In genomic region chr15:97126556-97127233, GRCh38 we compare ENCODE assay signal across 23 cellular contexts.
DNase-seq lines count a peak whose midpoint lies in the region; ATAC-seq and TF ChIP-seq lines count a peak whose summit lies in the region.
"Had no signal": no experiment of that assay in that cellular context is flagged by ENCODE, and none has a peak within 500 bp of the region (broad histone marks: within the 10 kb centered on the region; RNA-seq: fewer than 3 reads in every experiment).

No MANE protein-coding gene starts in this region.

- ATAC-seq in HG03342 (IDR thresholded peaks at IDR 0.05; ENCODE audit: unreplicated experiment) (no peak), GM21447 (IDR thresholded peaks at IDR 0.05; ENCODE audit: unreplicated experiment) (no peak)
- ATAC-seq: activated CD8-positive, alpha-beta memory T cell treated with anti-CD3 and anti-CD28 coated beads, Interleukin-2, amount 10 ng/mL, durations not matched to agents 7 days and 5 days; activated T-helper 17 cell treated with anti-CD3 and anti-CD28 coated beads, Interleukin-2, amount 50 U/mL, for 72 hours; left ventricle myocardium superior had no signal

- H3K36me3 ChIP-seq in transverse colon = no peaks in the 10 kb centered on the region
- H3K36me3 ChIP-seq: stomach, upper lobe of left lung had no signal

- no peaks in the 10 kb centered on the region for H3K4me1 ChIP-seq in transverse colon
- H3K4me1 ChIP-seq: Caco-2, stomach, upper lobe of left lung had no signal

- 60 to 86% methylated on average over 1 to 4 of the region's 4 CpGs for WGBS in transverse colon (ENCODE audit: low coverage in 1 of 2), 2 donors

- TF ChIP-seq CTCF in fibroblast of villous mesenchyme (IDR thresholded peaks at IDR 0.05; ENCODE audit: insufficient read depth, low read depth, low read length) = no peak
- no peak for TF ChIP-seq CTCF in transverse colon (IDR thresholded peaks at IDR 0.05)

- H3K36me3 Mint-ChIP-seq in activated CD4-positive, alpha-beta memory T cell treated with anti-CD3 and anti-CD28 coated beads for 36 hours = no peaks in the 10 kb centered on the region
- H3K36me3 Mint-ChIP-seq: activated CD8-positive, alpha-beta memory T cell treated with anti-CD3 and anti-CD28 coated beads, Interleukin-2, amount 10 ng/mL, durations not matched to agents 7 days and 5 days; activated naive CD8-positive, alpha-beta T cell had no signal

- DNase-seq in HEK293T (ENCODE audit: extremely low spot score) (peak; percentile 16), RPMI7951 (ENCODE audit: low read depth) (peak; percentile 21), fibroblast of villous mesenchyme (ENCODE audit: low read depth) (peak; percentile 30), transverse colon (no peak)
- DNase-seq in activated CD4-positive, alpha-beta memory T cell treated with anti-CD3 and anti-CD28 coated beads for 36 hours = no peak
- DNase-seq: activated CD4-positive, alpha-beta T cell treated with anti-CD3 and anti-CD28 coated beads for 48 hours; activated CD8-positive, alpha-beta memory T cell treated with anti-CD3 and anti-CD28 coated beads, Interleukin-2, amount 10 ng/mL, durations not matched to agents 7 days and 5 days; head of caudate nucleus; left ventricle myocardium superior; NCI-H1092; NCI-H2081 treated with DMSO at 0.1 percent for 48 hours; NCI-H526; SIG-M5; stimulated activated CD4-positive, alpha-beta T cell treated with anti-CD3 and anti-CD28 coated beads, Interleukin-12 subunit alpha, Interleukin-12 subunit beta, amount 100 ng/mL, for 4 hours; stomach; T-helper 1 cell; upper lobe of left lung had no signal

- H3K4me3 Mint-ChIP-seq in activated CD4-positive, alpha-beta memory T cell treated with anti-CD3 and anti-CD28 coated beads for 36 hours = no peak overlapping the region
- H3K4me3 Mint-ChIP-seq: activated CD8-positive, alpha-beta memory T cell treated with anti-CD3 and anti-CD28 coated beads, Interleukin-2, amount 10 ng/mL, durations not matched to agents 7 days and 5 days; activated naive CD8-positive, alpha-beta T cell; activated T-helper 17 cell treated with anti-CD3 and anti-CD28 coated beads, Interleukin-2, amount 50 U/mL, for 72 hours; B cell had no signal

- TF ChIP-seq EP300 in transverse colon (IDR thresholded peaks at IDR 0.05; ENCODE audit: low read depth) = no peak

- POLR2A ChIA-PET in HEK293T (lab: Yijun Ruan, JAX) = no interaction called here
- POLR2A ChIA-PET in activated CD4-positive, alpha-beta memory T cell treated with anti-CD3 and anti-CD28 coated beads for 36 hours (lab: Charles Lee) = no interaction called here

- no peaks in the 10 kb centered on the region for H3K4me1 Mint-ChIP-seq in activated CD4-positive, alpha-beta memory T cell treated with anti-CD3 and anti-CD28 coated beads for 36 hours (ENCODE audit: low read depth)
- H3K4me1 Mint-ChIP-seq: activated CD8-positive, alpha-beta memory T cell treated with anti-CD3 and anti-CD28 coated beads, Interleukin-2, amount 10 ng/mL, durations not matched to agents 7 days and 5 days; activated T-helper 17 cell treated with anti-CD3 and anti-CD28 coated beads, Interleukin-2, amount 50 U/mL, for 72 hours; B cell had no signal

- CTCF ChIA-PET in HEK293T (lab: Yijun Ruan, JAX) = interaction anchor here (0.6 to 0.7 kb wide), 2 partner anchors 10 to 143 kb away, joined by 3 to 4 read pairs; no protein-coding TSS in a partner anchor
- CTCF ChIA-PET in activated CD4-positive, alpha-beta memory T cell treated with anti-CD3 and anti-CD28 coated beads for 36 hours (lab: Charles Lee) = no interaction called here

- no peaks in the 10 kb centered on the region for H3K27me3 ChIP-seq in transverse colon
- H3K27me3 ChIP-seq: stomach, upper lobe of left lung had no signal

- H3K27ac ChIP-seq in transverse colon = no peak overlapping the region
- H3K27ac ChIP-seq: stomach, upper lobe of left lung had no signal

- no peak for TF ChIP-seq POLR2A in transverse colon (IDR thresholded peaks at IDR 0.05)

- H3K27me3 Mint-ChIP-seq in activated CD4-positive, alpha-beta memory T cell treated with anti-CD3 and anti-CD28 coated beads for 36 hours = no peaks in the 10 kb centered on the region
- H3K27me3 Mint-ChIP-seq: activated CD8-positive, alpha-beta memory T cell treated with anti-CD3 and anti-CD28 coated beads, Interleukin-2, amount 10 ng/mL, durations not matched to agents 7 days and 5 days; activated naive CD8-positive, alpha-beta T cell; activated T-helper 17 cell treated with anti-CD3 and anti-CD28 coated beads, Interleukin-2, amount 50 U/mL, for 72 hours; B cell had no signal

- peaks cover 12% of the 10 kb centered on the region for H3K9me3 Mint-ChIP-seq in activated CD4-positive, alpha-beta memory T cell treated with anti-CD3 and anti-CD28 coated beads for 36 hours

- H3K9me3 ChIP-seq in transverse colon = no peaks in the 10 kb centered on the region
- H3K9me3 ChIP-seq: Caco-2 had no signal

- H3K27ac Mint-ChIP-seq in activated CD4-positive, alpha-beta memory T cell treated with anti-CD3 and anti-CD28 coated beads for 36 hours = no peak overlapping the region
- H3K27ac Mint-ChIP-seq: activated CD8-positive, alpha-beta memory T cell treated with anti-CD3 and anti-CD28 coated beads, Interleukin-2, amount 10 ng/mL, durations not matched to agents 7 days and 5 days; activated naive CD8-positive, alpha-beta T cell; activated T-helper 17 cell treated with anti-CD3 and anti-CD28 coated beads, Interleukin-2, amount 50 U/mL, for 72 hours; B cell had no signal

- H3K4me3 ChIP-seq in fibroblast of villous mesenchyme (ENCODE audit: low read depth, low read length) (no peak overlapping the region), transverse colon (no peak overlapping the region)
- H3K4me3 ChIP-seq: stomach, upper lobe of left lung had no signal

- intact Hi-C loops in activated CD4-positive, alpha-beta memory T cell treated with anti-CD3 and anti-CD28 coated beads for 36 hours (cut with micrococcal nuclease) = no loop called here
- intact Hi-C loops in transverse colon (cut with DNase I; ENCODE audit: low total_unique reads) = no loop called here

- in situ Hi-C loops in transverse colon (cut with MboI; ENCODE audit: low pct_ligation_motif_present in 1 of 4, low pct_unique_long_range_greater_than_20kb in 1 of 4, low sequenced_read_pairs in 3 of 4) = no loop called here

TF ChIP-seq in HEK293T, 16 proteins besides CTCF, POLR2A, EP300 and RAD21:
- TF ChIP-seq FOXK2 (IDR thresholded peaks at IDR 0.05) (no peak), ZNF384 (IDR thresholded peaks at IDR 0.05) (no peak), LEF1 (IDR thresholded peaks at IDR 0.05; ENCODE audit: borderline replicate concordance) (no peak), CTBP1 (IDR thresholded peaks at IDR 0.05; ENCODE audit: borderline replicate concordance) (no peak), TARDBP (IDR thresholded peaks at IDR 0.05) (no peak), SP1 (IDR thresholded peaks at IDR 0.05) (no peak), NFRKB (IDR thresholded peaks at IDR 0.05) (no peak), ELF4 (IDR thresholded peaks at IDR 0.05) (no peak), ARNT (IDR thresholded peaks at IDR 0.05) (no peak), SUZ12 (IDR thresholded peaks at IDR 0.05) (no peak), BHLHE40 (IDR thresholded peaks at IDR 0.05; ENCODE audit: borderline replicate concordance) (no peak), FOXM1 (IDR thresholded peaks at IDR 0.05; ENCODE audit: borderline replicate concordance) (no peak), FOXA1 (IDR thresholded peaks at IDR 0.05) (no peak), L3MBTL2 (conservative IDR thresholded peaks at IDR 0.05) (no peak), HDGF (IDR thresholded peaks at IDR 0.05; ENCODE audit: borderline replicate concordance) (no peak), PKNOX1 (IDR thresholded peaks at IDR 0.05) (no peak)

Comparison
In these comparisons a context has a peak if more than half of its experiments do, and no peak if none do; other contexts are left out.
1. DNase-seq: peak in HEK293T (single experiment), RPMI7951 (single experiment) and fibroblast of villous mesenchyme (single experiment); none in activated CD4-positive, alpha-beta memory T cell treated with anti-CD3 and anti-CD28 coated beads for 36 hours (single experiment) and transverse colon (single experiment).